18 cellular contexts compared by ENCODE assay signal in the genomic region with DNA sequence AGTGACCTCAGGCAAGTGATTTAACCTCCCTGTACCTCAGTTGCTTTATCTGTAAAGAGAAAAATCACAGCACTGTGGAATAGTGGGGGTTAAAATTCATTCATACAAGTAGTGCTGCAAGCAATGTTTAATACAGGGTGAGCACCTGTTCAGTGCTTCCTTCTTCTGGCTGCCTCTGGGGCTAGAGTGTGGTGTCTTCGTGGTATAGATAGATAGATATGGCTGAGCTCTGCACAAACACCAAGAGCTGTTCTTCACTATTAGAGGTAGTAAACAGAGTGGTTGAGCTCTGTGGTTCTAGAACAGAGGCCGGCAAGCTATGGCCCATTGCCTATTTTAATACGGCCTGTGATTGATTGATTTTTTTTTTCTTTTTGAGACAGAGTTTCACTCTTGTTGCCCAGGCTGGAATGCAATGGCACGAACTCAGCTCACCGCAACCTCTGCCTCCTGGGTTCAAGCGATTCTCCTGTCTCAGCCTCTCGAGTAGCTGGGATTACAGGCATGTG. TPM values are rescaled to one million over a fixed set of nuclear protein-coding genes. Genes with fewer than 3 reads are reported as not detected.
DNase-seq lines count a peak whose midpoint lies in the region; ATAC-seq and TF ChIP-seq lines count a peak whose summit lies in the region.
"Had no signal": no experiment of that assay in that cellular context is flagged by ENCODE, and none has a peak within 500 bp of the region (broad histone marks: within the 10 kb centered on the region; RNA-seq: fewer than 3 reads in every experiment).

No MANE protein-coding gene starts in this region.

- POLR2A ChIA-PET in RWPE1 (lab: Yijun Ruan, JAX; ENCODE audit: low non-redundant PET), result no interaction called here

- 0 out of 2 replicates have a peak overlapping the region, but pooled peaks have one; percentile 66 for H3K27ac ChIP-seq in GM23338 (ENCODE audit: low read depth)
- peak overlapping the region; percentile 32; the same call in 1 of the 2 replicates for H3K27ac ChIP-seq in RWPE1
- H3K27ac ChIP-seq in hepatocyte, result peak overlapping the region; percentile 77
- H3K27ac ChIP-seq in rectal smooth muscle tissue (ENCODE audit: low read depth, low read length), result peak overlapping the region; percentile 41
- H3K27ac ChIP-seq: BLaER1, body of pancreas had no signal

- H3K4me3 ChIP-seq in GM23338 (no peak overlapping the region), hepatocyte (no peak overlapping the region), rectal smooth muscle tissue (ENCODE audit: low read length) (no peak overlapping the region)
- H3K4me3 ChIP-seq: BLaER1, body of pancreas, tibial nerve had no signal

- H3K9me2 ChIP-seq in GM23338 (ENCODE audit: insufficient read depth), result 0 out of 2 replicates have a peak, but pooled peaks cover 7% of the 10 kb centered on the region
- no peaks in the 10 kb centered on the region for H3K9me2 ChIP-seq in hepatocyte (replicated peaks; ENCODE audit: insufficient read depth)

- H3K9me3 Mint-ChIP-seq in GM23338, result no peaks in the 10 kb centered on the region
- H3K9me3 Mint-ChIP-seq in activated naive CD8-positive, alpha-beta T cell treated with anti-CD3 and anti-CD28 coated beads for 36 hours, result no peaks in the 10 kb centered on the region

- H3K4me2 ChIP-seq in GM23338 (no peak overlapping the region), hepatocyte (no peak overlapping the region)
- H3K4me2 ChIP-seq: BLaER1 had no signal

- ATAC-seq in GM23338 (no peak), HG02763 (IDR thresholded peaks at IDR 0.05; ENCODE audit: unreplicated experiment) (no peak)
- ATAC-seq: body of pancreas, left cardiac atrium had no signal

- 86% methylated on average over 7 of the region's 7 CpGs for WGBS in hepatocyte (ENCODE audit: low lambda C conversion rate, missing lambda C conversion rate)

- no peaks in the 10 kb centered on the region for H3K27me3 ChIP-seq in GM23338 (ENCODE audit: insufficient read depth)
- H3K27me3 ChIP-seq in hepatocyte, result no peaks in the 10 kb centered on the region
- no peaks in the 10 kb centered on the region for H3K27me3 ChIP-seq in rectal smooth muscle tissue (ENCODE audit: control insufficient read depth, insufficient read depth, low read length)
- H3K27me3 ChIP-seq: BLaER1, body of pancreas, tibial nerve had no signal

- H3K4me1 Mint-ChIP-seq in GM23338, result peaks cover 36% of the 10 kb centered on the region
- peaks cover 21% of the 10 kb centered on the region for H3K4me1 Mint-ChIP-seq in activated naive CD8-positive, alpha-beta T cell treated with anti-CD3 and anti-CD28 coated beads for 36 hours

- H3K4me3 Mint-ChIP-seq in GM23338, result no peak overlapping the region
- no peak overlapping the region for H3K4me3 Mint-ChIP-seq in activated naive CD8-positive, alpha-beta T cell treated with anti-CD3 and anti-CD28 coated beads for 36 hours

- DNase-seq in GM23338 (ENCODE audit: low spot score) (no peak), RWPE1 (ENCODE audit: low spot score) (no peak), hepatocyte (ENCODE audit: low spot score) (no peak), D341Med (ENCODE audit: low spot score) (no peak), NCI-H1417 treated with DMSO at 0.1 percent for 48 hours (lab: John Stamatoyannopoulos, UW) (no peak)
- DNase-seq in activated naive CD8-positive, alpha-beta T cell treated with anti-CD3 and anti-CD28 coated beads for 36 hours, result no peak
- DNase-seq: body of pancreas; DMS79; effector CD8-positive, alpha-beta T cell; left cardiac atrium; NCI-H2029 treated with DMSO at 0.1 percent for 48 hours; NCI-H524; retina; stimulated activated CD4-positive, alpha-beta T cell treated with anti-CD3 and anti-CD28 coated beads, Interleukin-2, amount 100 ng/mL, for 48 hours had no signal

- peaks cover 3% of the 10 kb centered on the region; the same call in 1 of the 2 replicates for H3F3A ChIP-seq in GM23338 (replicated peaks; ENCODE audit: low read depth)

- TF ChIP-seq CTCF in GM23338 (conservative IDR thresholded peaks at IDR 0.05; ENCODE audit: low read depth in 2 of 2) (no peak), RWPE1 (conservative IDR thresholded peaks at IDR 0.05; ENCODE audit: low read depth) (no peak), hepatocyte (IDR thresholded peaks at IDR 0.05; ENCODE audit: poor library complexity) (no peak)

- H3K4me1 ChIP-seq in GM23338 (ENCODE audit: insufficient read depth), result peaks cover 26% of the 10 kb centered on the region; the same call in 1 of the 2 replicates
- peaks cover 53% of the 10 kb centered on the region for H3K4me1 ChIP-seq in hepatocyte (ENCODE audit: insufficient read depth)
- peaks cover 19% of the 10 kb centered on the region for H3K4me1 ChIP-seq in rectal smooth muscle tissue (ENCODE audit: control insufficient read depth, insufficient read depth, low read length)

- CTCF ChIA-PET in RWPE1 (lab: Yijun Ruan, JAX), result interaction anchor here (0.5 kb wide), 1 partner anchor 138 kb away, joined by 3 read pairs; the partner anchor contains the start of gene SELENOM

- H4K20me1 ChIP-seq in GM23338 (replicated peaks; ENCODE audit: insufficient read depth) (peaks cover 12% of the 10 kb centered on the region), hepatocyte (ENCODE audit: insufficient read depth, poor library complexity, severe bottlenecking) (no peaks in the 10 kb centered on the region)

- H3K79me2 ChIP-seq in GM23338 (replicated peaks; ENCODE audit: insufficient read depth), result 0 out of 2 replicates have a peak, but pooled peaks cover 8% of the 10 kb centered on the region
- peaks cover 30% of the 10 kb centered on the region for H3K79me2 ChIP-seq in hepatocyte

- peaks cover 3% of the 10 kb centered on the region for H3K27me3 Mint-ChIP-seq in GM23338 (ENCODE audit: insufficient read depth, low read depth, poor library complexity)
- H3K27me3 Mint-ChIP-seq in activated naive CD8-positive, alpha-beta T cell treated with anti-CD3 and anti-CD28 coated beads for 36 hours, result no peaks in the 10 kb centered on the region

- H3K27ac Mint-ChIP-seq in GM23338, result peak overlapping the region; percentile 5; the same call in 1 of the 2 replicates
- H3K27ac Mint-ChIP-seq in activated naive CD8-positive, alpha-beta T cell treated with anti-CD3 and anti-CD28 coated beads for 36 hours, result no peak overlapping the region

- H3K36me3 Mint-ChIP-seq in GM23338 (ENCODE audit: low read depth), result peaks cover 13% of the 10 kb centered on the region; the same call in 2 of the 3 replicates
- peaks cover 7% of the 10 kb centered on the region for H3K36me3 Mint-ChIP-seq in activated naive CD8-positive, alpha-beta T cell treated with anti-CD3 and anti-CD28 coated beads for 36 hours

- H3K36me3 ChIP-seq in GM23338 (ENCODE audit: insufficient read depth), result no peaks in the 10 kb centered on the region
- no peaks in the 10 kb centered on the region for H3K36me3 ChIP-seq in hepatocyte (replicated peaks; ENCODE audit: insufficient read depth, low read depth)
- peaks cover 9% of the 10 kb centered on the region for H3K36me3 ChIP-seq in rectal smooth muscle tissue (ENCODE audit: control insufficient read depth, insufficient read depth, low read length)

- no peak overlapping the region for H3K9ac ChIP-seq in rectal smooth muscle tissue (ENCODE audit: low read length)
- H3K9ac ChIP-seq: BLaER1 had no signal

- no peaks in the 10 kb centered on the region for H3K9me3 ChIP-seq in hepatocyte (ENCODE audit: low read depth)
- H3K9me3 ChIP-seq: BLaER1, body of pancreas, tibial nerve had no signal

- no peak overlapping the region for H2AFZ ChIP-seq in GM23338
- H2AFZ ChIP-seq in hepatocyte, result no peak overlapping the region

TF ChIP-seq in GM23338, 12 proteins besides CTCF, POLR2A, EP300 and RAD21 (continues in another document):
- TF ChIP-seq, protein P1, sequence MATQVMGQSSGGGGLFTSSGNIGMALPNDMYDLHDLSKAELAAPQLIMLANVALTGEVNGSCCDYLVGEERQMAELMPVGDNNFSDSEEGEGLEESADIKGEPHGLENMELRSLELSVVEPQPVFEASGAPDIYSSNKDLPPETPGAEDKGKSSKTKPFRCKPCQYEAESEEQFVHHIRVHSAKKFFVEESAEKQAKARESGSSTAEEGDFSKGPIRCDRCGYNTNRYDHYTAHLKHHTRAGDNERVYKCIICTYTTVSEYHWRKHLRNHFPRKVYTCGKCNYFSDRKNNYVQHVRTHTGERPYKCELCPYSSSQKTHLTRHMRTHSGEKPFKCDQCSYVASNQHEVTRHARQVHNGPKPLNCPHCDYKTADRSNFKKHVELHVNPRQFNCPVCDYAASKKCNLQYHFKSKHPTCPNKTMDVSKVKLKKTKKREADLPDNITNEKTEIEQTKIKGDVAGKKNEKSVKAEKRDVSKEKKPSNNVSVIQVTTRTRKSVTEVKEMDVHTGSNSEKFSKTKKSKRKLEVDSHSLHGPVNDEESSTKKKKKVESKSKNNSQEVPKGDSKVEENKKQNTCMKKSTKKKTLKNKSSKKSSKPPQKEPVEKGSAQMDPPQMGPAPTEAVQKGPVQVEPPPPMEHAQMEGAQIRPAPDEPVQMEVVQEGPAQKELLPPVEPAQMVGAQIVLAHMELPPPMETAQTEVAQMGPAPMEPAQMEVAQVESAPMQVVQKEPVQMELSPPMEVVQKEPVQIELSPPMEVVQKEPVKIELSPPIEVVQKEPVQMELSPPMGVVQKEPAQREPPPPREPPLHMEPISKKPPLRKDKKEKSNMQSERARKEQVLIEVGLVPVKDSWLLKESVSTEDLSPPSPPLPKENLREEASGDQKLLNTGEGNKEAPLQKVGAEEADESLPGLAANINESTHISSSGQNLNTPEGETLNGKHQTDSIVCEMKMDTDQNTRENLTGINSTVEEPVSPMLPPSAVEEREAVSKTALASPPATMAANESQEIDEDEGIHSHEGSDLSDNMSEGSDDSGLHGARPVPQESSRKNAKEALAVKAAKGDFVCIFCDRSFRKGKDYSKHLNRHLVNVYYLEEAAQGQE (IDR thresholded peaks at IDR 0.05; ENCODE audit: unreplicated experiment), result no peak
- no peak for TF ChIP-seq STAT1 (IDR thresholded peaks at IDR 0.05; ENCODE audit: unreplicated experiment)
- TF ChIP-seq ZNF331 (CRISPR knock-in tag; IDR thresholded peaks at IDR 0.05; ENCODE audit: low read depth), result no peak
- TF ChIP-seq EZH2 (IDR thresholded peaks at IDR 0.05; ENCODE audit: low read depth, unreplicated experiment), result no peak

RNA-seq across cellular contexts. Expression of gene LIMK2, which starts 32.9 kb away (rescaled TPM):
- total RNA-seq in GM23338 (2014; rRNA removed; shearing (Covaris generic)), result 35.5 and 39.8 TPM in 2 replicates
- polyA plus RNA-seq in GM23338 (2016; fragmentation: Nextera tagmentation; extraction: Ambion mirVana), result 12.5 and 14.9 TPM in 2 replicates
- 33.0 and 45.9 TPM in 2 replicates for total RNA-seq in hepatocyte
- polyA plus RNA-seq in hepatocyte, result 49.9 and 52.6 TPM in 2 replicates
- total RNA-seq in activated naive CD8-positive, alpha-beta T cell treated with anti-CD3 and anti-CD28 coated beads for 36 hours, result 10 to 100 TPM; 28.9 to 30.1 TPM

RNA-seq across cellular contexts. Expression of gene PIK3IP1, which starts 47.3 kb away (rescaled TPM):
- total RNA-seq in GM23338 (2014; rRNA removed; shearing (Covaris generic)), result 1.6 and 2.2 TPM in 2 replicates
- polyA plus RNA-seq in GM23338 (2016; fragmentation: Nextera tagmentation; extraction: Ambion mirVana) (1.1 and 1.5 TPM in 2 replicates), hepatocyte (19.5 and 22.4 TPM in 2 replicates)
- 17.9 and 22.2 TPM in 2 replicates for total RNA-seq in hepatocyte
- total RNA-seq in activated naive CD8-positive, alpha-beta T cell treated with anti-CD3 and anti-CD28 coated beads for 36 hours, result 10 to 100 TPM; 10.7 to 11.3 TPM
